In genomic region chr2:42907835-42908234, GRCh38 we compare ENCODE assay signal across 1 cellular context.
TF ChIP-seq lines count a peak whose summit lies in the region.

No MANE protein-coding gene starts in this region.

TF ChIP-seq in IMR-90, 13 proteins besides CTCF, POLR2A, EP300 and RAD21 (continued from another document):
- TF ChIP-seq ELK1 (IDR thresholded peaks at IDR 0.05; ENCODE audit: borderline replicate concordance, low read depth, low read length) (no peak), MAZ (IDR thresholded peaks at IDR 0.05; ENCODE audit: borderline replicate concordance, low read depth, low read length) (no peak), RCOR1 (IDR thresholded peaks at IDR 0.05; ENCODE audit: insufficient replicate concordance, low read length) (no peak), BHLHE40 (IDR thresholded peaks at IDR 0.05; ENCODE audit: low read depth, low read length) (no peak), CEBPB (IDR thresholded peaks at IDR 0.05; ENCODE audit: low read depth, low read length) (no peak)
